1 cellular context compared by ENCODE assay signal in genomic region chr10:68792115-68792514, GRCh38.
TF ChIP-seq lines count a peak whose summit lies in the region.

No MANE protein-coding gene starts in this region.

TF ChIP-seq in K562, 482 proteins besides CTCF, POLR2A, EP300 and RAD21 (continued from another document):
- TF ChIP-seq ZNF592 (IDR thresholded peaks at IDR 0.05) = no peak
